8 cellular contexts compared by ENCODE assay signal in the genomic region with DNA sequence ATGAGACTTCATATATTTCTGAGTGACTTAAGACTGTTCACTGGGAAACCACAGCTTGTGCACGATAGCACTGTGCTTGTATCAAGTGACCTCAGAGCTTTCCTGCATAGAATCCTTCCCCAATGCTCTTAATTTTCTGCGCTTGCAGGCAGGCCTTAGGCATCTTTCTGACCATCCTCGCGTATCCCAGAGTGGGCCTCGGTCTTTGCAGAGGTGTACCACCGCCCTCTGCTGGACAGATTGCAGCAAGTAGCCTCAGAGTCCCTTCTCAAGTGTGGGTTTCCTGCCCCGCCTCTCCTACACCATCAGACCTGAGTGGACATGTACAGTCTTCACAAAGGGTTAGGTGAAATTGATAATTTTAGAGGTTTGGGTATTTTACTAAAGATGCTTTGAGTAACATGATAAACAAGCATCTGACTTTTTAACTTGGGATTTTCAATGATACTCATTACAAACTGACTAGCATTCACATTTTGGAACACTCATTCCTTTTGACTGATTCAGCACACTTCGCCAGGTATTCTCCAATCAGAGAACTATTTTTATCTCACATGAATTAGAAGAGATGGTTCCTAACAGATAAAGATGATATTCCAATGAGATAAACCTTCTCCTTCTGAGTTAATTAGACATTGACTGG.
A peak's percentile ranks its signal among the peaks of the same experiment; 100 is the strongest.
DNase-seq lines count a peak whose midpoint lies in the region; ATAC-seq and TF ChIP-seq lines count a peak whose summit lies in the region.

No MANE protein-coding gene starts in this region.

- TF ChIP-seq CTCF in BJ (IDR thresholded peaks at IDR 0.05; ENCODE audit: insufficient read depth, low read depth, low read length): peak; percentile 92

- peak; percentile 23 for DNase-seq in BJ (ENCODE audit: low read depth)
- DNase-seq in NCI-H345 (lab: John Stamatoyannopoulos, UW): peak; percentile 73
- DNase-seq in activated CD4-positive, alpha-beta T cell treated with anti-CD3 and anti-CD28 coated beads for 1 hour: peak; percentile 62
- DNase-seq in cerebellum (ENCODE audit: low spot score): peak; percentile 63
- DNase-seq in left kidney (ENCODE audit: low read depth, low spot score): peak; percentile 96
- DNase-seq in stimulated activated CD4-positive, alpha-beta T cell treated with anti-CD3 and anti-CD28 coated beads, Interleukin-4, amount 100 ng/mL, for 24 hours: peak; percentile 85

- ATAC-seq in GM19025 (IDR thresholded peaks at IDR 0.05; ENCODE audit: low read depth, unreplicated experiment) (peak; percentile 98), HG03139 (IDR thresholded peaks at IDR 0.05; ENCODE audit: unreplicated experiment) (peak; percentile 95)

- H3K27me3 ChIP-seq in BJ (ENCODE audit: control insufficient read depth, insufficient read depth, low read length): no peaks in the 10 kb centered on the region

- POLR2A ChIA-PET in BJ (lab: Charles Lee): no interaction called here

- no peaks in the 10 kb centered on the region for H3K36me3 ChIP-seq in BJ (ENCODE audit: control insufficient read depth, insufficient read depth, low read length)

- CTCF ChIA-PET in BJ (lab: Yijun Ruan, JAX): interaction anchor here (0.6 to 3.2 kb wide), 21 partner anchors 9 to 1224 kb away, joined by 3 to 24 read pairs (median 4); no protein-coding TSS in a partner anchor

- H3K4me3 ChIP-seq in BJ (ENCODE audit: low read depth, low read length): no peak overlapping the region

Comparison
In these comparisons a context has a peak if more than half of its experiments do, and no peak if none do; other contexts are left out.
1. DNase-seq: peak in every context shown above with its lines; median percentile 96 in left kidney; 85 in stimulated activated CD4-positive, alpha-beta T cell treated with anti-CD3 and anti-CD28 coated beads, Interleukin-4, amount 100 ng/mL, for 24 hours; 73 in NCI-H345; 63 in cerebellum; 62 in activated CD4-positive, alpha-beta T cell treated with anti-CD3 and anti-CD28 coated beads for 1 hour; 23 in BJ.